In genomic region chr1:223102797-223103533, GRCh38 we compare ENCODE assay signal across 14 cellular contexts. TPM values are rescaled to one million over a fixed set of nuclear protein-coding genes. Genes with fewer than 3 reads are reported as not detected.
DNase-seq lines count a peak whose midpoint lies in the region; ATAC-seq and TF ChIP-seq lines count a peak whose summit lies in the region.
"Had no signal": no experiment of that assay in that cellular context is flagged by ENCODE, and none has a peak within 500 bp of the region (broad histone marks: within the 10 kb centered on the region; RNA-seq: fewer than 3 reads in every experiment).

No MANE protein-coding gene starts in this region.

- CTCF ChIA-PET in RWPE1 (lab: Yijun Ruan, JAX): no interaction called here

- H3K9me3 ChIP-seq in heart left ventricle: peaks cover 0 to 10% (median 0%) of the 10 kb centered on the region in 12 donors
- no peaks in the 10 kb centered on the region for H3K9me3 ChIP-seq in gastrocnemius medialis
- H3K9me3 ChIP-seq in smooth muscle cell (replicated peaks; ENCODE audit: low read depth): no peaks in the 10 kb centered on the region
- H3K9me3 ChIP-seq: colonic mucosa had no signal

- no peaks in the 10 kb centered on the region for H3K36me3 ChIP-seq in heart left ventricle
- no peaks in the 10 kb centered on the region for H3K36me3 ChIP-seq in gastrocnemius medialis
- no peaks in the 10 kb centered on the region for H3K36me3 ChIP-seq in smooth muscle cell (ENCODE audit: low read depth)
- H3K36me3 ChIP-seq: colonic mucosa had no signal

- H3K4me1 ChIP-seq in heart left ventricle (peaks cover 0 to 26% (median 10%) of the 10 kb centered on the region in 12 donors), gastrocnemius medialis (peaks cover 0 to 3% of the 10 kb centered on the region in 2 donors), smooth muscle cell (ENCODE audit: low read depth) (no peaks in the 10 kb centered on the region)
- H3K4me1 ChIP-seq: colonic mucosa had no signal

- peak in 1 of 2 donors; percentile 28 for TF ChIP-seq POLR2A in heart left ventricle (IDR thresholded peaks at IDR 0.05)
- no peak for TF ChIP-seq POLR2A in gastrocnemius medialis (IDR thresholded peaks at IDR 0.05)

- H3K79me2 ChIP-seq in smooth muscle cell (ENCODE audit: low read depth): no peaks in the 10 kb centered on the region

- TF ChIP-seq CTCF in heart left ventricle (IDR thresholded peaks at IDR 0.05) (no peak), gastrocnemius medialis (IDR thresholded peaks at IDR 0.05 in 4 of 5, conservative IDR thresholded peaks at IDR 0.05 in 1 of 5) (no peak), smooth muscle cell (IDR thresholded peaks at IDR 0.05; ENCODE audit: borderline replicate concordance, insufficient read depth, poor library complexity, severe bottlenecking) (no peak), RWPE1 (conservative IDR thresholded peaks at IDR 0.05; ENCODE audit: low read depth) (no peak)

- H3K4me3 ChIP-seq in heart left ventricle: no peak overlapping the region
- no peak overlapping the region for H3K4me3 ChIP-seq in gastrocnemius medialis
- H3K4me3 ChIP-seq in smooth muscle cell: no peak overlapping the region
- H3K4me3 ChIP-seq: colonic mucosa had no signal

- H4K20me1 ChIP-seq in smooth muscle cell (ENCODE audit: low read depth): no peaks in the 10 kb centered on the region

- H3K27me3 ChIP-seq in heart left ventricle: no peaks in the 10 kb centered on the region
- H3K27me3 ChIP-seq in gastrocnemius medialis: no peaks in the 10 kb centered on the region
- H3K27me3 ChIP-seq in smooth muscle cell (ENCODE audit: low read depth): no peaks in the 10 kb centered on the region
- H3K27me3 ChIP-seq: colonic mucosa had no signal

- ATAC-seq in heart left ventricle (peak; percentile 83 to 94 (median 88)), gastrocnemius medialis (peak; percentile 65 to 83)

- in situ Hi-C loops in gastrocnemius medialis (cut with MboI; ENCODE audit: low sequenced_read_pairs in 4 of 4): no loop called here

- POLR2A ChIA-PET in RWPE1 (lab: Yijun Ruan, JAX; ENCODE audit: low non-redundant PET): no interaction called here

- WGBS in heart left ventricle, 4 donors: 43 to 66% (median 51%) methylated on average over 10 of the region's 10 CpGs
- 70% methylated on average over 10 of the region's 10 CpGs for WGBS in smooth muscle cell (ENCODE audit: low lambda C conversion rate)

- H2AFZ ChIP-seq in smooth muscle cell (ENCODE audit: low read depth): no peak overlapping the region

- H3K27ac ChIP-seq in heart left ventricle (peak overlapping the region in 4 of 12 donors; percentile 9 to 30 (median 22)), gastrocnemius medialis (peak overlapping the region in 2 of 4 donors; percentile 29 to 41), smooth muscle cell (ENCODE audit: low read depth) (no peak overlapping the region), RWPE1 (no peak overlapping the region)
- H3K27ac ChIP-seq: colonic mucosa, KMS-11 had no signal

- H3K9ac ChIP-seq in smooth muscle cell (ENCODE audit: low read depth): no peak overlapping the region
- H3K9ac ChIP-seq: KMS-11 had no signal

- H3K4me2 ChIP-seq in smooth muscle cell: no peak overlapping the region
- H3K4me2 ChIP-seq: KMS-11 had no signal

- DNase-seq in NCI-H1105 (lab: John Stamatoyannopoulos, UW) (peak; percentile 9), NCI-H1105 treated with DMSO at 0.1 percent for 48 hours (lab: John Stamatoyannopoulos, UW) (no peak), NCI-H69 (lab: John Stamatoyannopoulos, UW) (peak; percentile 82), heart left ventricle (peak in 4 of 5 donors; percentile 36 to 74 (median 64)), gastrocnemius medialis (no peak), COLO829 (ENCODE audit: low spot score) (no peak), smooth muscle cell (lab: John Stamatoyannopoulos, UW; ENCODE audit: unreplicated experiment) (no peak), RWPE1 (ENCODE audit: low spot score) (no peak)
- DNase-seq: colonic mucosa; EL; kidney glomerular epithelial cell; occipital lobe; stimulated activated CD4-positive, alpha-beta T cell treated with anti-CD3 and anti-CD28 coated beads, Interleukin-2, amount 100 ng/mL, for 48 hours had no signal

- intact Hi-C loops in heart left ventricle (cut with DNase I) (no loop called here), gastrocnemius medialis (cut with DNase I; ENCODE audit: low total_unique reads) (no loop called here)

- H3F3A ChIP-seq in smooth muscle cell (ENCODE audit: low read depth): no peaks in the 10 kb centered on the region

RNA-seq across cellular contexts. Expression of gene TLR5, which starts 40.1 kb away (rescaled TPM):
- 1 to 10 TPM in 7 of 9 donors, under 1 TPM in 2; 0.25 to 9.0 (median 2.0) TPM for total RNA-seq in heart left ventricle
- under 1 TPM; 0.50 to 0.72 TPM for polyA plus RNA-seq in heart left ventricle
- total RNA-seq in gastrocnemius medialis: 1 to 10 TPM in 2 of 4 donors, under 1 TPM in 2; 0.49 to 2.1 (median 1.3) TPM
- total RNA-seq in smooth muscle cell: 2.7 and 6.8 TPM in 2 replicates
- 0.72 and 1.0 TPM in 2 replicates for polyA plus RNA-seq in smooth muscle cell

Comparison
In these comparisons a context has a peak if more than half of its experiments do, and no peak if none do; other contexts are left out.
1. DNase-seq: peak in NCI-H1105 (single experiment), NCI-H69 (single experiment) and heart left ventricle (4 of 5); none in NCI-H1105 treated with DMSO at 0.1 percent for 48 hours (single experiment), gastrocnemius medialis (0 of 2), COLO829 (single experiment), smooth muscle cell (single experiment) and RWPE1 (single experiment).